In genomic region chr13:51564252-51564651, GRCh38 we compare ENCODE assay signal across 18 cellular contexts. TPM values are rescaled to one million over a fixed set of nuclear protein-coding genes. Genes with fewer than 3 reads are reported as not detected.
DNase-seq lines count a peak whose midpoint lies in the region; ATAC-seq, FAIRE-seq and TF ChIP-seq lines count a peak whose summit lies in the region.
"Had no signal": no experiment of that assay in that cellular context is flagged by ENCODE, and none has a peak within 500 bp of the region (broad histone marks: within the 10 kb centered on the region; RNA-seq: fewer than 3 reads in every experiment).

No MANE protein-coding gene starts in this region.

- 0 out of 2 replicates have a peak, but pooled peaks cover 11% of the 10 kb centered on the region for H3K9me2 ChIP-seq in GM23338 (ENCODE audit: insufficient read depth)

- 20% methylated on average over 2 of the region's 3 CpGs for WGBS in K562 (ENCODE audit: insufficient coverage, low coverage, missing lambda C conversion rate)
- 76% methylated on average over 3 of the region's 3 CpGs for WGBS in esophagus muscularis mucosa

- H3K9ac ChIP-seq in K562 (ENCODE audit: insufficient read depth in 1 of 2, low read depth in 2 of 2, low read length in 2 of 2) = no peak overlapping the region

- in situ Hi-C loops in K562 (cut with MboI) = no loop called here

- no peaks in the 10 kb centered on the region for H3K27me3 ChIP-seq in GM23338 (ENCODE audit: insufficient read depth)
- H3K27me3 ChIP-seq in K562 (ENCODE audit: control insufficient read depth in 2 of 2, insufficient read depth in 2 of 2, low read length in 2 of 2) = no peaks in the 10 kb centered on the region
- no peaks in the 10 kb centered on the region for H3K27me3 ChIP-seq in esophagus muscularis mucosa

- no peaks in the 10 kb centered on the region for H3F3A ChIP-seq in GM23338 (replicated peaks; ENCODE audit: low read depth)

- BruUV-seq in K562 (replicated peaks; lab: Mats Ljungman, UMichigan) = no TSS peak

- no peak overlapping the region for H3K4me2 ChIP-seq in GM23338
- no peak overlapping the region for H3K4me2 ChIP-seq in K562 (ENCODE audit: insufficient read depth, low read length)
- H3K4me2 ChIP-seq: A549 had no signal

- POLR2A ChIA-PET in K562 (lab: Yijun Ruan, JAX) = no interaction called here

- H3K27ac ChIP-seq in GM23338 (ENCODE audit: low read depth) (no peak overlapping the region), K562 (ENCODE audit: extremely low read depth, low read depth, low read length) (no peak overlapping the region), esophagus muscularis mucosa (replicated peaks in 1 of 4) (no peak overlapping the region)
- H3K27ac ChIP-seq: A549 had no signal

- H3K4me3 Mint-ChIP-seq in GM23338 = no peak overlapping the region
- H3K4me3 Mint-ChIP-seq in activated T-cell treated with anti-CD3 and anti-CD28 coated beads, Interleukin-2, amount 50 U/mL, for 72 hours = no peak overlapping the region
- H3K4me3 Mint-ChIP-seq: CD14-positive monocyte; CD8-positive, alpha-beta T cell had no signal

- H4K20me1 ChIP-seq in GM23338 (replicated peaks; ENCODE audit: insufficient read depth) (no peaks in the 10 kb centered on the region), K562 (replicated peaks; ENCODE audit: control insufficient read depth, insufficient read depth, low read length) (no peaks in the 10 kb centered on the region)

- DNase-seq in GM23338 (ENCODE audit: low spot score) (no peak), HT-29 (ENCODE audit: low spot score) (peak; percentile 63), K562 (ENCODE audit: extremely low read depth in 1 of 4, low spot score in 3 of 4) (no peak), fibroblast of the aortic adventitia (ENCODE audit: low read depth) (peak; percentile 24), esophagus muscularis mucosa (ENCODE audit: extremely low spot score) (no peak)
- no peak for DNase-seq in activated T-cell treated with anti-CD3 and anti-CD28 coated beads, Interleukin-2, amount 50 U/mL, for 72 hours
- DNase-seq: CD8-positive, alpha-beta T cell; COR-L47; DMS153; DMS79 treated with DMSO at 0.1 percent for 48 hours had no signal

- no peaks in the 10 kb centered on the region; the same call in 1 of the 2 replicates for H3K36me3 ChIP-seq in GM23338 (ENCODE audit: insufficient read depth)
- H3K36me3 ChIP-seq in K562 (ENCODE audit: control insufficient read depth, insufficient read depth, low read length) = no peaks in the 10 kb centered on the region
- no peaks in the 10 kb centered on the region for H3K36me3 ChIP-seq in esophagus muscularis mucosa

- CTCF ChIA-PET in K562 (lab: Yijun Ruan, JAX; ENCODE audit: low intra/inter-chr PET ratio) = no interaction called here

- no peaks in the 10 kb centered on the region for H3K9me3 ChIP-seq in K562 (replicated peaks; ENCODE audit: control insufficient read depth, insufficient read depth, low read depth, low read length)
- peaks cover 0 to 7% (median 0%) of the 10 kb centered on the region in 4 donors for H3K9me3 ChIP-seq in esophagus muscularis mucosa
- H3K9me3 ChIP-seq: A549 had no signal

- no peak for TF ChIP-seq POLR2A in K562 (conservative IDR thresholded peaks at IDR 0.05)
- no peak for TF ChIP-seq POLR2A in esophagus muscularis mucosa (IDR thresholded peaks at IDR 0.05; ENCODE audit: low read depth)

- FAIRE-seq in K562 (lab: Jason Lieb, UNC) = no peak
- FAIRE-seq: A549, D721Med, G401.6, GM12891, H54, HepG2 had no signal

- TF ChIP-seq CTCF in GM23338 (conservative IDR thresholded peaks at IDR 0.05; ENCODE audit: low read depth in 2 of 2) (no peak), K562 (IDR thresholded peaks at IDR 0.05 in 2 of 3, conservative IDR thresholded peaks at IDR 0.05 in 1 of 3; ENCODE audit: insufficient read depth in 2 of 3, low read depth in 1 of 3, low read length in 3 of 3) (no peak), fibroblast of the aortic adventitia (IDR thresholded peaks at IDR 0.05; ENCODE audit: insufficient read depth, low read length) (no peak), esophagus muscularis mucosa (IDR thresholded peaks at IDR 0.05) (no peak)

- no peak for TF ChIP-seq EP300 in K562 (IDR thresholded peaks at IDR 0.05; ENCODE audit: low read length)
- TF ChIP-seq EP300 in esophagus muscularis mucosa (IDR thresholded peaks at IDR 0.05) = no peak

- H3K79me2 ChIP-seq in GM23338 (replicated peaks; ENCODE audit: insufficient read depth) = no peaks in the 10 kb centered on the region
- H3K79me2 ChIP-seq in K562 (ENCODE audit: control insufficient read depth, insufficient read depth, low read length) = no peaks in the 10 kb centered on the region

- 0 out of 2 replicates have a peak overlapping the region, but pooled peaks have one; percentile 24 for H2AFZ ChIP-seq in GM23338
- no peak overlapping the region for H2AFZ ChIP-seq in K562 (ENCODE audit: low read depth, low read length)

- no peak for TF ChIP-seq RAD21 in K562 (CRISPR knock-in tag; conservative IDR thresholded peaks at IDR 0.05 in 1 of 2, IDR thresholded peaks at IDR 0.05 in 1 of 2)

- H3K36me3 Mint-ChIP-seq in GM23338 (ENCODE audit: low read depth) = peaks cover 18% of the 10 kb centered on the region; the same call in 2 of the 3 replicates
- no peaks in the 10 kb centered on the region for H3K36me3 Mint-ChIP-seq in activated T-cell treated with anti-CD3 and anti-CD28 coated beads, Interleukin-2, amount 50 U/mL, for 72 hours (ENCODE audit: insufficient read depth in 2 of 2)
- H3K36me3 Mint-ChIP-seq: CD8-positive, alpha-beta T cell had no signal

- intact Hi-C loops in K562 (cut with micrococcal nuclease) (no loop called here), esophagus muscularis mucosa (cut with DNase I) (no loop called here)

- no peaks in the 10 kb centered on the region for H3K4me1 ChIP-seq in GM23338 (ENCODE audit: insufficient read depth)
- no peaks in the 10 kb centered on the region; a peak in 1 of 5 replicates for H3K4me1 ChIP-seq in K562 (replicated peaks in 1 of 2; ENCODE audit: control insufficient read depth in 2 of 2, insufficient read depth in 2 of 2, low read length in 2 of 2)
- no peaks in the 10 kb centered on the region for H3K4me1 ChIP-seq in esophagus muscularis mucosa

- H3K27me3 Mint-ChIP-seq in GM23338 (ENCODE audit: insufficient read depth, low read depth, poor library complexity) = peaks cover 5% of the 10 kb centered on the region
- no peaks in the 10 kb centered on the region for H3K27me3 Mint-ChIP-seq in activated T-cell treated with anti-CD3 and anti-CD28 coated beads, Interleukin-2, amount 50 U/mL, for 72 hours (ENCODE audit: low read depth)

- no peaks in the 10 kb centered on the region for H3K4me1 Mint-ChIP-seq in GM23338
- peaks cover 20% of the 10 kb centered on the region for H3K4me1 Mint-ChIP-seq in activated T-cell treated with anti-CD3 and anti-CD28 coated beads, Interleukin-2, amount 50 U/mL, for 72 hours (ENCODE audit: low read depth)

- H3K4me3 ChIP-seq in GM23338 (no peak overlapping the region), K562 (no peak overlapping the region), fibroblast of the aortic adventitia (ENCODE audit: low read depth, low read length) (no peak overlapping the region), esophagus muscularis mucosa (no peak overlapping the region)
- H3K4me3 ChIP-seq: A549 had no signal

- peaks cover 30% of the 10 kb centered on the region for H3K9me3 Mint-ChIP-seq in GM23338
- H3K9me3 Mint-ChIP-seq in activated T-cell treated with anti-CD3 and anti-CD28 coated beads, Interleukin-2, amount 50 U/mL, for 72 hours = no peaks in the 10 kb centered on the region
- H3K9me3 Mint-ChIP-seq: CD8-positive, alpha-beta T cell had no signal

- H3K27ac Mint-ChIP-seq in GM23338 = no peak overlapping the region
- no peak overlapping the region for H3K27ac Mint-ChIP-seq in activated T-cell treated with anti-CD3 and anti-CD28 coated beads, Interleukin-2, amount 50 U/mL, for 72 hours
- H3K27ac Mint-ChIP-seq: CD8-positive, alpha-beta T cell had no signal

- H3K9me1 ChIP-seq in K562 (ENCODE audit: control insufficient read depth, insufficient read depth, low read length) = no peaks in the 10 kb centered on the region

- ATAC-seq in GM23338 (no peak), K562 (no peak), HG02938 (IDR thresholded peaks at IDR 0.05; ENCODE audit: unreplicated experiment) (no peak)
- ATAC-seq in activated T-cell treated with anti-CD3 and anti-CD28 coated beads, Interleukin-2, amount 50 U/mL, for 72 hours (replicated peaks in 1 of 2) = no peak
- ATAC-seq: A549; CD8-positive, alpha-beta T cell; HepG2 had no signal

TF ChIP-seq in GM23338, 12 proteins besides CTCF, POLR2A, EP300 and RAD21 (continues in another document):
- TF ChIP-seq STAT1 (IDR thresholded peaks at IDR 0.05; ENCODE audit: unreplicated experiment) (no peak), ZNF331 (CRISPR knock-in tag; IDR thresholded peaks at IDR 0.05; ENCODE audit: low read depth) (no peak)

TF ChIP-seq in K562, 482 proteins besides CTCF, POLR2A, EP300 and RAD21 (continues in another document):
- peak; percentile 54; the same call in 1 of the 2 replicates for TF ChIP-seq FOSL1 (tag; conservative IDR thresholded peaks at IDR 0.05)

RNA-seq across cellular contexts. Expression of gene WDFY2, which starts 20.0 kb away (rescaled TPM):
- total RNA-seq in GM23338 (2014; rRNA removed; shearing (Covaris generic)) = 24.0 and 31.3 TPM in 2 replicates
- polyA plus RNA-seq in GM23338 (2016; fragmentation: Nextera tagmentation; extraction: Ambion mirVana) = 11.4 and 12.2 TPM in 2 replicates
- total RNA-seq in HT-29 (2014; rRNA removed; shearing (Covaris generic)) = 2.9 and 5.3 TPM in 2 replicates
- 13.0 and 31.2 TPM in 2 replicates for total RNA-seq in K562 (2011; cell fraction: chromatin; rRNA removed; ENCODE audit: low replicate concordance)
- 9.2 and 10.9 TPM in 2 replicates for total RNA-seq in K562 (2011; cell fraction: nucleolus; rRNA removed)
- total RNA-seq in K562 (2011; cell fraction: nucleoplasm; rRNA removed) = 20.1 and 30.6 TPM in 2 replicates
- 3.5 and 4.4 TPM in 2 replicates for total RNA-seq in K562 (2014; rRNA removed)
- total RNA-seq in K562 (2014; rRNA removed; fragmentation: Illumina TruSeq; extraction: Trizol) = 4.4 and 5.2 TPM in 2 replicates
- total RNA-seq in K562 (2015; rRNA removed; fragmentation: Illumina TruSeq; extraction: Trizol) = 5.1 and 5.7 TPM in 2 replicates
- 6.4 and 7.1 TPM in 2 replicates for total RNA-seq in K562 (2021)
- 4.7 and 4.9 TPM in 2 replicates for polyA plus RNA-seq in K562 (2011; rRNA removed)
- 1.6 and 3.0 TPM in 2 replicates for polyA plus RNA-seq in K562 (2011; cell fraction: cytosol; rRNA removed)
- polyA plus RNA-seq in K562 (2011; cell fraction: nucleus; rRNA removed) = 12.4 and 14.2 TPM in 2 replicates
- polyA plus RNA-seq in K562 (2012) = 4.0 and 10.5 TPM in 2 replicates
- polyA plus RNA-seq in K562 (2014; fragmentation: Illumina TruSeq; extraction: Trizol) = 3.5 and 4.6 TPM in 2 replicates
- 1 to 10 TPM in 1 of 2 experiments, under 1 TPM in 1; 0.66 to 1.1 TPM for polyA plus RNA-seq in K562 (2014; fragmentation: Nextera tagmentation; extraction: Ambion mirVana)
- 3.7 and 4.4 TPM in 2 replicates for polyA plus RNA-seq in K562 (2014; rRNA removed)
- polyA minus RNA-seq in K562 (2011; rRNA and poly(A)+ RNA removed) = 9.8 and 11.9 TPM in 2 replicates
- polyA minus RNA-seq in K562 (2011; cell fraction: cytosol; rRNA and poly(A)+ RNA removed) = 1.9 and 2.0 TPM in 2 replicates
- 14.3 and 18.1 TPM in 2 replicates for polyA minus RNA-seq in K562 (2011; cell fraction: nucleus; rRNA and poly(A)+ RNA removed)
- total RNA-seq in fibroblast of the aortic adventitia (ENCODE audit: low replicate concordance) = 4.7 and 10.2 TPM in 2 replicates
- total RNA-seq in esophagus muscularis mucosa = 1 to 10 TPM; 4.7 to 8.7 (median 5.7) TPM
- 10 to 100 TPM; 12.6 to 13.5 TPM for total RNA-seq in activated T-cell treated with anti-CD3 and anti-CD28 coated beads, Interleukin-2, amount 50 U/mL, for 72 hours

Comparison
In these comparisons a context has a peak if more than half of its experiments do, and no peak if none do; other contexts are left out.
1. DNase-seq: peak in HT-29 (single experiment) and fibroblast of the aortic adventitia (single experiment); none in GM23338 (single experiment), K562 (0 of 4), esophagus muscularis mucosa (single experiment) and activated T-cell treated with anti-CD3 and anti-CD28 coated beads, Interleukin-2, amount 50 U/mL, for 72 hours (0 of 2).